11 cellular contexts compared by ENCODE assay signal in the genomic region with DNA sequence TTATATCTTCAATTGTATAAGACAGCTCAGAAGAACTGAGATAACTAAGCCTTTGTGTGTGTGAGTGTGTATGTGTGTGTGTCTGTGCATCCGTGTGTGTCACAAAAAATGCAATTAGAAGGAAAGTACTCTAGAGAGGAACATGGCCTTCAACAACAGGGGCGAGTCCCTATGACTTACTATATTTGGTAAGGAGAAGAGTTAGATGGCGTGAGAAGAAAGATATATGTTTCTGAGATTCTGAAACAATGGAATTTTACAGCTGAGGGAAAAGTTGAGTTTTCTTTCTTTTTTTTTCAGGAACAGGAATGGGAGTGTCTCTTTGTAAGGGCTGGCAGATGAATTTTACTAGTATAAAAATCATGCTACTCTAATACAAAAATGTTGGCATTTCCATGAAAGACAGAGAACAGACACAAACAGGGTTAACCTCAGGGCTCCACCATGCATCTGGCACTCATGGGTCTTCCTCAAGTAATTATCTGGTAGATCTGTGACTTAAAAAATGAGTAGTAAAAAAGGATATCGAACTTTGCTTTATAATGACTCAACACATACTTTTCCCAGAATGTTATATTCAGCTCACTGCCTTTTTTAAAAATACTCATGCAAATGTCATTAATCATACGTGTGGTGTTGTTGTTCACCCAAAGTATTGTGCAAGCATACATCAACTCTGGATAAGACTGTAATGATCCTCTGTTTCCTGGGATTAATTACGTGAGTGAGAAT. TPM values are rescaled to one million over a fixed set of nuclear protein-coding genes. Genes with fewer than 3 reads are reported as not detected.
A peak's percentile ranks its signal among the peaks of the same experiment; 100 is the strongest.
DNase-seq lines count a peak whose midpoint lies in the region; FAIRE-seq and TF ChIP-seq lines count a peak whose summit lies in the region.
"Had no signal": no experiment of that assay in that cellular context is flagged by ENCODE, and none has a peak within 500 bp of the region (broad histone marks: within the 10 kb centered on the region; RNA-seq: fewer than 3 reads in every experiment).

No MANE protein-coding gene starts in this region.

- H3K4me2 ChIP-seq in mammary epithelial cell (ENCODE audit: insufficient read depth, low read depth, low read length): peak overlapping the region; percentile 18
- H3K4me2 ChIP-seq: PC-9 had no signal

- CTCF ChIA-PET in mammary epithelial cell (lab: Charles Lee; ENCODE audit: low non-redundant PET): no interaction called here

- H2AFZ ChIP-seq in mammary epithelial cell (ENCODE audit: low read depth, low read length): no peak overlapping the region
- H2AFZ ChIP-seq: PC-9 had no signal

- H3K4me1 ChIP-seq in mammary epithelial cell (ENCODE audit: insufficient read depth, low read length) (peaks cover 15% of the 10 kb centered on the region), left ventricle myocardium inferior (peaks cover 18% of the 10 kb centered on the region), suprapubic skin (peaks cover 22% of the 10 kb centered on the region), prostate gland (replicated peaks) (no peaks in the 10 kb centered on the region), small intestine (ENCODE audit: control insufficient read depth in 2 of 2, insufficient read depth in 1 of 2, low read depth in 1 of 2, low read length in 1 of 2) (no peaks in the 10 kb centered on the region)

- H3K9me3 ChIP-seq in mammary epithelial cell (replicated peaks; ENCODE audit: insufficient read depth, low read length) (no peaks in the 10 kb centered on the region), left ventricle myocardium inferior (replicated peaks) (no peaks in the 10 kb centered on the region), suprapubic skin (no peaks in the 10 kb centered on the region), prostate gland (no peaks in the 10 kb centered on the region), small intestine (ENCODE audit: control insufficient read depth, low read depth) (no peaks in the 10 kb centered on the region)

- TF ChIP-seq EP300 in suprapubic skin (IDR thresholded peaks at IDR 0.05): no peak

- H3K27ac ChIP-seq in mammary epithelial cell (ENCODE audit: insufficient read depth, low read depth, low read length) (no peak overlapping the region), left ventricle myocardium inferior (replicated peaks) (peak overlapping the region; percentile 58), suprapubic skin (peak overlapping the region; percentile 68), prostate gland (no peak overlapping the region), small intestine (ENCODE audit: low read depth in 1 of 2, low read length in 1 of 2) (no peak overlapping the region)
- H3K27ac ChIP-seq: PC-9 had no signal

- H3K36me3 ChIP-seq in mammary epithelial cell (ENCODE audit: insufficient read depth, low read length) (no peaks in the 10 kb centered on the region), left ventricle myocardium inferior (no peaks in the 10 kb centered on the region), suprapubic skin (no peaks in the 10 kb centered on the region), prostate gland (no peaks in the 10 kb centered on the region), small intestine (ENCODE audit: control insufficient read depth in 2 of 2, insufficient read depth in 2 of 2, low read length in 2 of 2) (no peaks in the 10 kb centered on the region)

- no peak for FAIRE-seq in small intestine (lab: Jason Lieb, UNC)

- H3K4me3 ChIP-seq in mammary epithelial cell (replicated peaks in 1 of 3; ENCODE audit: insufficient read depth in 1 of 3, low read depth in 2 of 3, low read length in 3 of 3): no peak overlapping the region
- H3K4me3 ChIP-seq in left ventricle myocardium inferior: no peak overlapping the region
- no peak overlapping the region for H3K4me3 ChIP-seq in suprapubic skin
- H3K4me3 ChIP-seq in prostate gland: no peak overlapping the region
- H3K4me3 ChIP-seq in small intestine (ENCODE audit: low read depth in 1 of 2, low read length in 2 of 2): no peak overlapping the region
- H3K4me3 ChIP-seq: PC-9 had no signal

- dilution Hi-C loops in mammary epithelial cell (cut with HindIII; ENCODE audit: low sequenced_read_pairs): no loop called here

- WGBS in mammary epithelial cell (ENCODE audit: low coverage, missing lambda C conversion rate): 53% methylated on average over 6 of the region's 6 CpGs
- 42% methylated on average over 6 of the region's 6 CpGs for WGBS in suprapubic skin
- 65% methylated on average over 6 of the region's 6 CpGs for WGBS in prostate gland
- 71 to 88% (median 78%) methylated on average over 6 of the region's 6 CpGs for WGBS in small intestine, 3 donors

- intact Hi-C loops in mammary epithelial cell (cut with micrococcal nuclease) (no loop called here), left ventricle myocardium inferior (cut with micrococcal nuclease) (no loop called here), prostate gland (cut with DNase I) (no loop called here)

- in situ Hi-C loops in mammary epithelial cell (cut with MboI; ENCODE audit: low sequenced_read_pairs in 2 of 2): no loop called here

- DNase-seq in LHCN-M2 (ENCODE audit: low read depth) (peak; percentile 79), mammary epithelial cell (peak; percentile 73), left ventricle myocardium inferior (no peak), suprapubic skin (ENCODE audit: low spot score in 2 of 2) (no peak), SW480 (ENCODE audit: low spot score) (no peak), prostate gland (ENCODE audit: low spot score) (no peak), small intestine (no peak)
- no peak for DNase-seq in stimulated activated CD4-positive, alpha-beta T cell treated with anti-CD3 and anti-CD28 coated beads, Interleukin-1b, Interleukin-23, amount 100 ng/mL, for 48 hours
- DNase-seq: activated CD4-positive, alpha-beta T cell treated with anti-CD3 and anti-CD28 coated beads for 36 hours; NCI-H1436 treated with DMSO at 0.1 percent for 48 hours had no signal

- TF ChIP-seq POLR2A in suprapubic skin (IDR thresholded peaks at IDR 0.05) (no peak), prostate gland (IDR thresholded peaks at IDR 0.05) (no peak)

- no peaks in the 10 kb centered on the region for H4K20me1 ChIP-seq in mammary epithelial cell (ENCODE audit: insufficient read depth, low read length)

- no peaks in the 10 kb centered on the region for H3K27me3 ChIP-seq in mammary epithelial cell (ENCODE audit: insufficient read depth, low read length)
- no peaks in the 10 kb centered on the region for H3K27me3 ChIP-seq in left ventricle myocardium inferior (ENCODE audit: low read depth)
- H3K27me3 ChIP-seq in suprapubic skin: no peaks in the 10 kb centered on the region
- no peaks in the 10 kb centered on the region for H3K27me3 ChIP-seq in prostate gland (replicated peaks; ENCODE audit: insufficient read depth)
- no peaks in the 10 kb centered on the region for H3K27me3 ChIP-seq in small intestine (ENCODE audit: control insufficient read depth in 2 of 2, insufficient read depth in 2 of 2, low read length in 2 of 2)

- TF ChIP-seq CTCF in mammary epithelial cell (conservative IDR thresholded peaks at IDR 0.05 in 1 of 2, IDR thresholded peaks at IDR 0.05 in 1 of 2; ENCODE audit: extremely low read depth in 1 of 2, insufficient read depth in 1 of 2, low read depth in 1 of 2, low read length in 2 of 2) (no peak), left ventricle myocardium inferior (IDR thresholded peaks at IDR 0.05; ENCODE audit: borderline replicate concordance) (no peak), suprapubic skin (IDR thresholded peaks at IDR 0.05) (no peak), prostate gland (IDR thresholded peaks at IDR 0.05) (no peak)

- no peak overlapping the region for H3K9ac ChIP-seq in mammary epithelial cell (ENCODE audit: insufficient read depth, low read length)

- BruUV-seq in mammary epithelial cell (replicated peaks; lab: Mats Ljungman, UMichigan): no TSS peak

- no peaks in the 10 kb centered on the region for H3K79me2 ChIP-seq in mammary epithelial cell (ENCODE audit: insufficient read depth, low read length)

RNA-seq across cellular contexts. Expression of gene SASH1, which starts 12.9 kb away (rescaled TPM):
- total RNA-seq in LHCN-M2 (2014; rRNA removed) (23.1 and 29.8 TPM in 2 replicates), mammary epithelial cell (10 to 100 TPM; 14.9 to 17.3 TPM), left ventricle myocardium inferior (22.5 TPM), suprapubic skin (100 to 1,000 TPM in 1 of 4 donors, 10 to 100 TPM in 3; 59.1 to 139 (median 77.1) TPM), prostate gland (10 to 100 TPM; 34.3 to 48.6 TPM)
- 6.9 TPM for polyA plus RNA-seq in LHCN-M2 (2012)
- polyA plus RNA-seq in mammary epithelial cell (5.0 TPM), small intestine (10 to 100 TPM in 1 of 3 donors, 1 to 10 TPM in 2; 1.3 to 16.1 (median 4.1) TPM)
- 5.6 TPM for polyA minus RNA-seq in mammary epithelial cell

Comparison
In these comparisons a context has a peak if more than half of its experiments do, and no peak if none do; other contexts are left out.
1. DNase-seq: peak in LHCN-M2 (single experiment) and mammary epithelial cell (single experiment); none in left ventricle myocardium inferior (single experiment), suprapubic skin (0 of 2), SW480 (single experiment), stimulated activated CD4-positive, alpha-beta T cell treated with anti-CD3 and anti-CD28 coated beads, Interleukin-1b, Interleukin-23, amount 100 ng/mL, for 48 hours (single experiment), prostate gland (single experiment) and small intestine (single experiment).
2. H3K27ac ChIP-seq: peak in left ventricle myocardium inferior (single experiment) and suprapubic skin (single experiment); none in mammary epithelial cell (single experiment), prostate gland (0 of 2) and small intestine (0 of 2).